Comparison of ENCODE assay signal across 1 cellular context in the genomic region with DNA sequence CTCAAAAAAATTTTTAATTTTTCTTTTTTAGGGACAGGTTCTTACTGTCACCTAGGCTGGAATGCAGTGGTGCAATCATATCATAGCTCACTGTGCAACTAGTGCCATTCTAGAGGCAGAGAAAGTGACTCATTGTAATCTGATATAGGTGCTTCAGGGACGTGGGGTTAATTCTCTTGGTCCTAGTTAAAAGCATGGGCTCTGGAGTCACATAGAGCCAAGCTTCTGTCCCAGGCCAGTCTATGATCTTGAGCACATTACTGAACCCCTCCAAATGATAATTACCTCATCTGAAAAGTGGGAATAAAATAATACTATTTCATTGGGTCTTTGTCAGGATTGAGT.
TF ChIP-seq lines count a peak whose summit lies in the region.

No MANE protein-coding gene starts in this region.

TF ChIP-seq in HEK293, 187 proteins besides CTCF, POLR2A, EP300 and RAD21 (continued from another document and continues in another):
- TF ChIP-seq, protein P1, sequence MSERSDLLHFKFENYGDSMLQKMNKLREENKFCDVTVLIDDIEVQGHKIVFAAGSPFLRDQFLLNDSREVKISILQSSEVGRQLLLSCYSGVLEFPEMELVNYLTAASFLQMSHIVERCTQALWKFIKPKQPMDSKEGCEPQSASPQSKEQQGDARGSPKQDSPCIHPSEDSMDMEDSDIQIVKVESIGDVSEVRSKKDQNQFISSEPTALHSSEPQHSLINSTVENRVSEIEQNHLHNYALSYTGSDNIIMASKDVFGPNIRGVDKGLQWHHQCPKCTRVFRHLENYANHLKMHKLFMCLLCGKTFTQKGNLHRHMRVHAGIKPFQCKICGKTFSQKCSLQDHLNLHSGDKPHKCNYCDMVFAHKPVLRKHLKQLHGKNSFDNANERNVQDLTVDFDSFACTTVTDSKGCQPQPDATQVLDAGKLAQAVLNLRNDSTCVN (tag by site-specific recombination; optimal IDR thresholded peaks at IDR 0.05): no peak
- no peak for TF ChIP-seq ZFP41 (tag by site-specific recombination; IDR thresholded peaks at IDR 0.05; ENCODE audit: borderline replicate concordance)
- peak; percentile 52; the same call in 1 of the 2 replicates for TF ChIP-seq ZNF24 (tag by site-specific recombination; IDR thresholded peaks at IDR 0.05)
- no peak for TF ChIP-seq ZNF624 (tag by site-specific recombination; IDR thresholded peaks at IDR 0.05)
- TF ChIP-seq ZNF121 (tag by site-specific recombination; IDR thresholded peaks at IDR 0.05): no peak
- no peak for TF ChIP-seq OVOL3 (tag by site-specific recombination; IDR thresholded peaks at IDR 0.05)
- peak; percentile 91 for TF ChIP-seq ZEB2 (tag by site-specific recombination; IDR thresholded peaks at IDR 0.05)
- TF ChIP-seq ZNF670 (tag by site-specific recombination; IDR thresholded peaks at IDR 0.05; ENCODE audit: low read depth): no peak
- TF ChIP-seq, protein P2, sequence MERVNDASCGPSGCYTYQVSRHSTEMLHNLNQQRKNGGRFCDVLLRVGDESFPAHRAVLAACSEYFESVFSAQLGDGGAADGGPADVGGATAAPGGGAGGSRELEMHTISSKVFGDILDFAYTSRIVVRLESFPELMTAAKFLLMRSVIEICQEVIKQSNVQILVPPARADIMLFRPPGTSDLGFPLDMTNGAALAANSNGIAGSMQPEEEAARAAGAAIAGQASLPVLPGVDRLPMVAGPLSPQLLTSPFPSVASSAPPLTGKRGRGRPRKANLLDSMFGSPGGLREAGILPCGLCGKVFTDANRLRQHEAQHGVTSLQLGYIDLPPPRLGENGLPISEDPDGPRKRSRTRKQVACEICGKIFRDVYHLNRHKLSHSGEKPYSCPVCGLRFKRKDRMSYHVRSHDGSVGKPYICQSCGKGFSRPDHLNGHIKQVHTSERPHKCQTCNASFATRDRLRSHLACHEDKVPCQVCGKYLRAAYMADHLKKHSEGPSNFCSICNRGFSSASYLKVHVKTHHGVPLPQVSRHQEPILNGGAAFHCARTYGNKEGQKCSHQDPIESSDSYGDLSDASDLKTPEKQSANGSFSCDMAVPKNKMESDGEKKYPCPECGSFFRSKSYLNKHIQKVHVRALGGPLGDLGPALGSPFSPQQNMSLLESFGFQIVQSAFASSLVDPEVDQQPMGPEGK (tag by site-specific recombination; IDR thresholded peaks at IDR 0.05): peak; percentile 71
- TF ChIP-seq ZNF140 (tag by site-specific recombination; IDR thresholded peaks at IDR 0.05): no peak
- TF ChIP-seq ZNF560 (tag by site-specific recombination; IDR thresholded peaks at IDR 0.05; ENCODE audit: borderline replicate concordance): no peak
- no peak for TF ChIP-seq ZNF626 (tag by site-specific recombination; IDR thresholded peaks at IDR 0.05)
- TF ChIP-seq ZNF404 (tag by site-specific recombination; IDR thresholded peaks at IDR 0.05): no peak
- TF ChIP-seq ZSCAN30 (tag by site-specific recombination; IDR thresholded peaks at IDR 0.05): 0 out of 2 replicates have a peak, but pooled peaks have one; percentile 22
- peak; percentile 38; the same call in 1 of the 2 replicates for TF ChIP-seq ZNF558 (tag by site-specific recombination; IDR thresholded peaks at IDR 0.05)
- TF ChIP-seq ZNF777 (tag by site-specific recombination; IDR thresholded peaks at IDR 0.05; ENCODE audit: borderline replicate concordance): no peak
- TF ChIP-seq, protein P3, sequence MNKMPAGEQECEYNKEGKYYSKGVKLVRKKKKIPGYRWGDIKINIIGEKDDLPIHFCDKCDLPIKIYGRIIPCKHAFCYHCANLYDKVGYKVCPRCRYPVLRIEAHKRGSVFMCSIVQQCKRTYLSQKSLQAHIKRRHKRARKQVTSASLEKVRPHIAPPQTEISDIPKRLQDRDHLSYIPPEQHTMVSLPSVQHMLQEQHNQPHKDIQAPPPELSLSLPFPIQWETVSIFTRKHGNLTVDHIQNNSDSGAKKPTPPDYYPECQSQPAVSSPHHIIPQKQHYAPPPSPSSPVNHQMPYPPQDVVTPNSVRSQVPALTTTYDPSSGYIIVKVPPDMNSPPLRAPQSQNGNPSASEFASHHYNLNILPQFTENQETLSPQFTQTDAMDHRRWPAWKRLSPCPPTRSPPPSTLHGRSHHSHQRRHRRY (tag by site-specific recombination; IDR thresholded peaks at IDR 0.05): no peak
- TF ChIP-seq ZNF747 (tag by site-specific recombination; IDR thresholded peaks at IDR 0.05): no peak
- TF ChIP-seq, protein P4, sequence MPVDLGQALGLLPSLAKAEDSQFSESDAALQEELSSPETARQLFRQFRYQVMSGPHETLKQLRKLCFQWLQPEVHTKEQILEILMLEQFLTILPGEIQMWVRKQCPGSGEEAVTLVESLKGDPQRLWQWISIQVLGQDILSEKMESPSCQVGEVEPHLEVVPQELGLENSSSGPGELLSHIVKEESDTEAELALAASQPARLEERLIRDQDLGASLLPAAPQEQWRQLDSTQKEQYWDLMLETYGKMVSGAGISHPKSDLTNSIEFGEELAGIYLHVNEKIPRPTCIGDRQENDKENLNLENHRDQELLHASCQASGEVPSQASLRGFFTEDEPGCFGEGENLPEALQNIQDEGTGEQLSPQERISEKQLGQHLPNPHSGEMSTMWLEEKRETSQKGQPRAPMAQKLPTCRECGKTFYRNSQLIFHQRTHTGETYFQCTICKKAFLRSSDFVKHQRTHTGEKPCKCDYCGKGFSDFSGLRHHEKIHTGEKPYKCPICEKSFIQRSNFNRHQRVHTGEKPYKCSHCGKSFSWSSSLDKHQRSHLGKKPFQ (tag by site-specific recombination; IDR thresholded peaks at IDR 0.05): no peak
- no peak for TF ChIP-seq REPIN1 (tag by site-specific recombination; IDR thresholded peaks at IDR 0.05; ENCODE audit: low read depth)
- TF ChIP-seq, protein P5, sequence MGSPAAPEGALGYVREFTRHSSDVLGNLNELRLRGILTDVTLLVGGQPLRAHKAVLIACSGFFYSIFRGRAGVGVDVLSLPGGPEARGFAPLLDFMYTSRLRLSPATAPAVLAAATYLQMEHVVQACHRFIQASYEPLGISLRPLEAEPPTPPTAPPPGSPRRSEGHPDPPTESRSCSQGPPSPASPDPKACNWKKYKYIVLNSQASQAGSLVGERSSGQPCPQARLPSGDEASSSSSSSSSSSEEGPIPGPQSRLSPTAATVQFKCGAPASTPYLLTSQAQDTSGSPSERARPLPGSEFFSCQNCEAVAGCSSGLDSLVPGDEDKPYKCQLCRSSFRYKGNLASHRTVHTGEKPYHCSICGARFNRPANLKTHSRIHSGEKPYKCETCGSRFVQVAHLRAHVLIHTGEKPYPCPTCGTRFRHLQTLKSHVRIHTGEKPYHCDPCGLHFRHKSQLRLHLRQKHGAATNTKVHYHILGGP (tag by site-specific recombination; IDR thresholded peaks at IDR 0.05): no peak
- TF ChIP-seq ZFP37 (tag by site-specific recombination; IDR thresholded peaks at IDR 0.05): no peak
- TF ChIP-seq GLIS2 (tag by site-specific recombination; IDR thresholded peaks at IDR 0.05): no peak
- TF ChIP-seq, protein P6, sequence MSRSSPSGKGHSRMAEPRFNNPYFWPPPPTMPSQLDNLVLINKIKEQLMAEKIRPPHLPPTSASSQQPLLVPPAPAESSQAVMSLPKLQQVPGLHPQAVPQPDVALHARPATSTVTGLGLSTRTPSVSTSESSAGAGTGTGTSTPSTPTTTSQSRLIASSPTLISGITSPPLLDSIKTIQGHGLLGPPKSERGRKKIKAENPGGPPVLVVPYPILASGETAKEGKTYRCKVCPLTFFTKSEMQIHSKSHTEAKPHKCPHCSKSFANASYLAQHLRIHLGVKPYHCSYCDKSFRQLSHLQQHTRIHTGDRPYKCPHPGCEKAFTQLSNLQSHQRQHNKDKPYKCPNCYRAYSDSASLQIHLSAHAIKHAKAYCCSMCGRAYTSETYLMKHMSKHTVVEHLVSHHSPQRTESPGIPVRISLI (tag by site-specific recombination; IDR thresholded peaks at IDR 0.05): no peak
- no peak for TF ChIP-seq GLI4 (tag by site-specific recombination; IDR thresholded peaks at IDR 0.05)
- TF ChIP-seq, protein P7, sequence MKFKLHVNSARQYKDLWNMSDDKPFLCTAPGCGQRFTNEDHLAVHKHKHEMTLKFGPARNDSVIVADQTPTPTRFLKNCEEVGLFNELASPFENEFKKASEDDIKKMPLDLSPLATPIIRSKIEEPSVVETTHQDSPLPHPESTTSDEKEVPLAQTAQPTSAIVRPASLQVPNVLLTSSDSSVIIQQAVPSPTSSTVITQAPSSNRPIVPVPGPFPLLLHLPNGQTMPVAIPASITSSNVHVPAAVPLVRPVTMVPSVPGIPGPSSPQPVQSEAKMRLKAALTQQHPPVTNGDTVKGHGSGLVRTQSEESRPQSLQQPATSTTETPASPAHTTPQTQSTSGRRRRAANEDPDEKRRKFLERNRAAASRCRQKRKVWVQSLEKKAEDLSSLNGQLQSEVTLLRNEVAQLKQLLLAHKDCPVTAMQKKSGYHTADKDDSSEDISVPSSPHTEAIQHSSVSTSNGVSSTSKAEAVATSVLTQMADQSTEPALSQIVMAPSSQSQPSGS (tag by site-specific recombination; IDR thresholded peaks at IDR 0.05; ENCODE audit: low read depth): peak; percentile 66; the same call in 1 of the 2 replicates
- TF ChIP-seq ZNF184 (tag by site-specific recombination; IDR thresholded peaks at IDR 0.05): peak; percentile 32; the same call in 1 of the 2 replicates
- TF ChIP-seq, protein P8, sequence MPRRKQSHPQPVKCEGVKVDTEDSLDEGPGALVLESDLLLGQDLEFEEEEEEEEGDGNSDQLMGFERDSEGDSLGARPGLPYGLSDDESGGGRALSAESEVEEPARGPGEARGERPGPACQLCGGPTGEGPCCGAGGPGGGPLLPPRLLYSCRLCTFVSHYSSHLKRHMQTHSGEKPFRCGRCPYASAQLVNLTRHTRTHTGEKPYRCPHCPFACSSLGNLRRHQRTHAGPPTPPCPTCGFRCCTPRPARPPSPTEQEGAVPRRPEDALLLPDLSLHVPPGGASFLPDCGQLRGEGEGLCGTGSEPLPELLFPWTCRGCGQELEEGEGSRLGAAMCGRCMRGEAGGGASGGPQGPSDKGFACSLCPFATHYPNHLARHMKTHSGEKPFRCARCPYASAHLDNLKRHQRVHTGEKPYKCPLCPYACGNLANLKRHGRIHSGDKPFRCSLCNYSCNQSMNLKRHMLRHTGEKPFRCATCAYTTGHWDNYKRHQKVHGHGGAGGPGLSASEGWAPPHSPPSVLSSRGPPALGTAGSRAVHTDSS (tag by site-specific recombination; IDR thresholded peaks at IDR 0.05): no peak
- TF ChIP-seq ZNF529 (tag by site-specific recombination; IDR thresholded peaks at IDR 0.05; ENCODE audit: insufficient replicate concordance): no peak
- TF ChIP-seq ZNF677 (tag by site-specific recombination; IDR thresholded peaks at IDR 0.05): no peak
- no peak for TF ChIP-seq ZNF138 (tag by site-specific recombination; IDR thresholded peaks at IDR 0.05; ENCODE audit: borderline replicate concordance)
- no peak for TF ChIP-seq ZNF133 (tag by site-specific recombination; IDR thresholded peaks at IDR 0.05)
- TF ChIP-seq, protein P9, sequence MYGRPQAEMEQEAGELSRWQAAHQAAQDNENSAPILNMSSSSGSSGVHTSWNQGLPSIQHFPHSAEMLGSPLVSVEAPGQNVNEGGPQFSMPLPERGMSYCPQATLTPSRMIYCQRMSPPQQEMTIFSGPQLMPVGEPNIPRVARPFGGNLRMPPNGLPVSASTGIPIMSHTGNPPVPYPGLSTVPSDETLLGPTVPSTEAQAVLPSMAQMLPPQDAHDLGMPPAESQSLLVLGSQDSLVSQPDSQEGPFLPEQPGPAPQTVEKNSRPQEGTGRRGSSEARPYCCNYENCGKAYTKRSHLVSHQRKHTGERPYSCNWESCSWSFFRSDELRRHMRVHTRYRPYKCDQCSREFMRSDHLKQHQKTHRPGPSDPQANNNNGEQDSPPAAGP (tag by site-specific recombination; IDR thresholded peaks at IDR 0.05): no peak
- TF ChIP-seq ZNF843 (tag by site-specific recombination; IDR thresholded peaks at IDR 0.05): no peak
- TF ChIP-seq ZSCAN16 (tag by site-specific recombination; IDR thresholded peaks at IDR 0.05): 0 out of 2 replicates have a peak, but pooled peaks have one; percentile 29
- TF ChIP-seq GLI2 (tag by site-specific recombination; IDR thresholded peaks at IDR 0.05; ENCODE audit: borderline replicate concordance, low read depth): no peak
- no peak for TF ChIP-seq ZNF266 (tag by site-specific recombination; IDR thresholded peaks at IDR 0.05; ENCODE audit: low read depth)
- TF ChIP-seq ZFHX2 (tag by site-specific recombination; conservative IDR thresholded peaks at IDR 0.05): no peak
- peak; percentile 40; the same call in 1 of the 2 replicates for TF ChIP-seq ZNF335 (tag by site-specific recombination; conservative IDR thresholded peaks at IDR 0.05)
- TF ChIP-seq, protein P10, sequence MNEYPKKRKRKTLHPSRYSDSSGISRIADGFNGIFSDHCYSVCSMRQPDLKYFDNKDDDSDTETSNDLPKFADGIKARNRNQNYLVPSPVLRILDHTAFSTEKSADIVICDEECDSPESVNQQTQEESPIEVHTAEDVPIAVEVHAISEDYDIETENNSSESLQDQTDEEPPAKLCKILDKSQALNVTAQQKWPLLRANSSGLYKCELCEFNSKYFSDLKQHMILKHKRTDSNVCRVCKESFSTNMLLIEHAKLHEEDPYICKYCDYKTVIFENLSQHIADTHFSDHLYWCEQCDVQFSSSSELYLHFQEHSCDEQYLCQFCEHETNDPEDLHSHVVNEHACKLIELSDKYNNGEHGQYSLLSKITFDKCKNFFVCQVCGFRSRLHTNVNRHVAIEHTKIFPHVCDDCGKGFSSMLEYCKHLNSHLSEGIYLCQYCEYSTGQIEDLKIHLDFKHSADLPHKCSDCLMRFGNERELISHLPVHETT (tag by site-specific recombination; IDR thresholded peaks at IDR 0.05): no peak
- TF ChIP-seq, protein P11, sequence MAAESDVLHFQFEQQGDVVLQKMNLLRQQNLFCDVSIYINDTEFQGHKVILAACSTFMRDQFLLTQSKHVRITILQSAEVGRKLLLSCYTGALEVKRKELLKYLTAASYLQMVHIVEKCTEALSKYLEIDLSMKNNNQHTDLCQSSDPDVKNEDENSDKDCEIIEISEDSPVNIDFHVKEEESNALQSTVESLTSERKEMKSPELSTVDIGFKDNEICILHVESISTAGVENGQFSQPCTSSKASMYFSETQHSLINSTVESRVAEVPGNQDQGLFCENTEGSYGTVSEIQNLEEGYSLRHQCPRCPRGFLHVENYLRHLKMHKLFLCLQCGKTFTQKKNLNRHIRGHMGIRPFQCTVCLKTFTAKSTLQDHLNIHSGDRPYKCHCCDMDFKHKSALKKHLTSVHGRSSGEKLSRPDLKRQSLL (tag by site-specific recombination; IDR thresholded peaks at IDR 0.05): peak; percentile 99
- no peak for TF ChIP-seq ZNF658 (tag by site-specific recombination; IDR thresholded peaks at IDR 0.05)
- no peak for TF ChIP-seq ZNF561 (tag by site-specific recombination; IDR thresholded peaks at IDR 0.05; ENCODE audit: borderline replicate concordance)
- TF ChIP-seq ZNF211 (tag by site-specific recombination; IDR thresholded peaks at IDR 0.05; ENCODE audit: low read depth): no peak
- no peak for TF ChIP-seq ZNF549 (tag by site-specific recombination; IDR thresholded peaks at IDR 0.05)
- peak; percentile 25 for TF ChIP-seq SP3 (tag by site-specific recombination; IDR thresholded peaks at IDR 0.05)
- no peak for TF ChIP-seq ZBTB21 (tag by site-specific recombination; IDR thresholded peaks at IDR 0.05)
- TF ChIP-seq, protein P12, sequence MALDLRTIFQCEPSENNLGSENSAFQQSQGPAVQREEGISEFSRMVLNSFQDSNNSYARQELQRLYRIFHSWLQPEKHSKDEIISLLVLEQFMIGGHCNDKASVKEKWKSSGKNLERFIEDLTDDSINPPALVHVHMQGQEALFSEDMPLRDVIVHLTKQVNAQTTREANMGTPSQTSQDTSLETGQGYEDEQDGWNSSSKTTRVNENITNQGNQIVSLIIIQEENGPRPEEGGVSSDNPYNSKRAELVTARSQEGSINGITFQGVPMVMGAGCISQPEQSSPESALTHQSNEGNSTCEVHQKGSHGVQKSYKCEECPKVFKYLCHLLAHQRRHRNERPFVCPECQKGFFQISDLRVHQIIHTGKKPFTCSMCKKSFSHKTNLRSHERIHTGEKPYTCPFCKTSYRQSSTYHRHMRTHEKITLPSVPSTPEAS (tag by site-specific recombination; IDR thresholded peaks at IDR 0.05): no peak
- no peak for TF ChIP-seq ZNF768 (tag by site-specific recombination; IDR thresholded peaks at IDR 0.05)
- no peak for TF ChIP-seq ZNF157 (tag by site-specific recombination; IDR thresholded peaks at IDR 0.05)
